ENCODE assay signal across 8 cellular contexts in the genomic region with DNA sequence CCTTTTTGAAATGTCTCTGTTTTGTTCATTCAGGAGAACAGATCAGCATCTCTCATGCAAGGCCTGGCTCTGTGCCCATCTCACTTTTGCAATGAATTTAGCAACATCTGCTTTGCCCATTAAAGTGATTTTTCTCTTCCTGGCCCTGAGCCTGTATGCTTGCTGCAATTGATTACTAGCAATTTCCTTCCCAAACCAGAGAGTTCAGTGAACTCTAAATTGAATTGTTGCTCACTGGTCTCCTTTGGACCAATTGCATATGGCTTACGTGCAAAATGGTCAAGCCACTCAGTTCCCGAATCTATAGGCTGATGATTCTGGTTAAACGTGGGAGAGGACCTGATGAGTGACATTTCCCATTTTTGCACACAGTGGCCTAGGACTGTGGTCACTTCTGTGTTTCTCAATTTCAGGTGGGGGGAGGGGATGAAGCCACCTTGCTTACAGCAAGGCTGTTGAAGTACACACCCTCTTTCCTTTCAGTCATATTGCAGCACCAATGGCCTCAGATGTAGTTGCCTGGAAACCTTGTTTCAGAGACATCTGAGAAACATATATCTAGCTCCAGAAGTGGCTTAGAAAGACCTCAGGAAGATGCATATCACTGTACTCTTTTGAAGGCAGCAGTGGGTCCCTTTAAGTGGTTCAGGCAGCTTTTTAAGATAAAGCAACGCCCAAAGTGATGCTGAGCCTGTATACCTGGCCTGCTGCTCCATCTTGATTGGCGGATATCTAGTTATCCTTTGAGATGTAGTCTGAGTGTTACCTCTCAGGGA.
DNase-seq lines count a peak whose midpoint lies in the region; ATAC-seq lines count a peak whose summit lies in the region.

No MANE protein-coding gene starts in this region.

- ATAC-seq in GM19455 (IDR thresholded peaks at IDR 0.05; ENCODE audit: unreplicated experiment) (peak; percentile 55), HG03457 (IDR thresholded peaks at IDR 0.05; ENCODE audit: unreplicated experiment) (peak; percentile 45)

- H3K27me3 Mint-ChIP-seq in activated CD4-positive, alpha-beta memory T cell treated with anti-CD3 and anti-CD28 coated beads for 36 hours = peaks cover 14% of the 10 kb centered on the region

- no peaks in the 10 kb centered on the region for H3K9me3 Mint-ChIP-seq in activated CD4-positive, alpha-beta memory T cell treated with anti-CD3 and anti-CD28 coated beads for 36 hours

- H3K27ac Mint-ChIP-seq in activated CD4-positive, alpha-beta memory T cell treated with anti-CD3 and anti-CD28 coated beads for 36 hours = peak overlapping the region; percentile 9

- intact Hi-C loops in activated CD4-positive, alpha-beta memory T cell treated with anti-CD3 and anti-CD28 coated beads for 36 hours (cut with micrococcal nuclease) = loop anchor here (1.0 to 5.0 kb wide), 6 partner anchors 27 to 247 kb away; a partner anchor contains a TSS

- no peak overlapping the region for H3K4me3 Mint-ChIP-seq in activated CD4-positive, alpha-beta memory T cell treated with anti-CD3 and anti-CD28 coated beads for 36 hours

- DNase-seq in GM03348 (ENCODE audit: low spot score) (peak; percentile 31), iris pigment epithelial cell (ENCODE audit: low read depth) (peak; percentile 72), ecto neural progenitor cell (ENCODE audit: low spot score) (no peak), NCI-H2196 treated with DMSO at 0.1 percent for 48 hours (lab: John Stamatoyannopoulos, UW; ENCODE audit: unreplicated experiment) (no peak), superior temporal gyrus (ENCODE audit: extremely low spot score) (no peak)
- peak; percentile 51 for DNase-seq in activated CD4-positive, alpha-beta memory T cell treated with anti-CD3 and anti-CD28 coated beads for 36 hours

- H3K4me1 Mint-ChIP-seq in activated CD4-positive, alpha-beta memory T cell treated with anti-CD3 and anti-CD28 coated beads for 36 hours (ENCODE audit: low read depth) = peaks cover 49% of the 10 kb centered on the region

- CTCF ChIA-PET in activated CD4-positive, alpha-beta memory T cell treated with anti-CD3 and anti-CD28 coated beads for 36 hours (lab: Charles Lee) = interaction anchor here (2.1 kb wide), 1 partner anchor 27 kb away, joined by 13 read pairs; no protein-coding TSS in a partner anchor

- POLR2A ChIA-PET in activated CD4-positive, alpha-beta memory T cell treated with anti-CD3 and anti-CD28 coated beads for 36 hours (lab: Charles Lee) = interaction anchor here (1.6 to 4.5 kb wide), 4 partner anchors 26 to 207 kb away, joined by 5 to 41 read pairs (median 8); no protein-coding TSS in a partner anchor

- no peaks in the 10 kb centered on the region for H3K36me3 Mint-ChIP-seq in activated CD4-positive, alpha-beta memory T cell treated with anti-CD3 and anti-CD28 coated beads for 36 hours

Comparison
In these comparisons a context has a peak if more than half of its experiments do, and no peak if none do; other contexts are left out.
1. DNase-seq: peak in GM03348 (single experiment), activated CD4-positive, alpha-beta memory T cell treated with anti-CD3 and anti-CD28 coated beads for 36 hours (single experiment) and iris pigment epithelial cell (single experiment); none in ecto neural progenitor cell (single experiment), NCI-H2196 treated with DMSO at 0.1 percent for 48 hours (single experiment) and superior temporal gyrus (single experiment).